Comparison of ENCODE assay signal across 22 cellular contexts in genomic region chrX:120999413-120999812, GRCh38.
DNase-seq lines count a peak whose midpoint lies in the region; ATAC-seq and TF ChIP-seq lines count a peak whose summit lies in the region.
"Had no signal": no experiment of that assay in that cellular context is flagged by ENCODE, and none has a peak within 500 bp of the region (broad histone marks: within the 10 kb centered on the region; RNA-seq: fewer than 3 reads in every experiment).

No MANE protein-coding gene starts in this region.

- no peak for TF ChIP-seq POLR2A in GM18505 (IDR thresholded peaks at IDR 0.05; ENCODE audit: borderline replicate concordance, extremely low read depth, insufficient read depth, insufficient read length)

- DNase-seq in OCI-M1 (lab: John Stamatoyannopoulos, UW) (peak; percentile 12), NCI-H524 treated with DMSO at 0.1 percent for 48 hours (lab: John Stamatoyannopoulos, UW) (no peak), NCI-H128 (lab: John Stamatoyannopoulos, UW; ENCODE audit: unreplicated experiment) (no peak)
- DNase-seq in activated CD8-positive, alpha-beta memory T cell treated with anti-CD3 and anti-CD28 coated beads for 24 hours: no peak
- DNase-seq: activated CD4-positive, alpha-beta memory T cell treated with anti-CD3 and anti-CD28 coated beads, Interleukin-2, amount 10 ng/mL, durations not matched to agents 7 days and 5 days; activated naive CD4-positive, alpha-beta T cell treated with anti-CD3 and anti-CD28 coated beads, Interleukin-2, amount 10 ng/mL, durations not matched to agents 7 days and 5 days; activated T-cell treated with anti-CD3 and anti-CD28 coated beads, Interleukin-2, amount 50 U/mL, for 4 hours; DND-41; effector memory CD4-positive, alpha-beta T cell; HCEC 1CT; left ventricle myocardium superior; MG63; NCI-H1694 treated with DMSO at 0.1 percent for 48 hours; NCI-H226; right lobe of liver; T-helper 1 cell; uterus had no signal

- ATAC-seq in GM18505 (IDR thresholded peaks at IDR 0.05; ENCODE audit: unreplicated experiment) (peak; percentile 61), GM19438 (IDR thresholded peaks at IDR 0.05; ENCODE audit: low read depth, unreplicated experiment) (peak; percentile 80), HG02884 (IDR thresholded peaks at IDR 0.05; ENCODE audit: unreplicated experiment) (peak; percentile 67), HG03520 (IDR thresholded peaks at IDR 0.05; ENCODE audit: unreplicated experiment) (no peak)
- ATAC-seq: activated T-cell treated with anti-CD3 and anti-CD28 coated beads, Interleukin-2, amount 50 U/mL, for 4 hours; HepG2; left ventricle myocardium superior; right lobe of liver had no signal
